Comparison of ENCODE assay signal across 20 cellular contexts in genomic region chr20:61514805-61515505, GRCh38.
A peak's percentile ranks its signal among the peaks of the same experiment; 100 is the strongest.
DNase-seq lines count a peak whose midpoint lies in the region; ATAC-seq and TF ChIP-seq lines count a peak whose summit lies in the region.
"Had no signal": no experiment of that assay in that cellular context is flagged by ENCODE, and none has a peak within 500 bp of the region (broad histone marks: within the 10 kb centered on the region; RNA-seq: fewer than 3 reads in every experiment).

No MANE protein-coding gene starts in this region.

- H3K27me3 ChIP-seq in endodermal cell (ENCODE audit: control insufficient read depth, insufficient read depth, low read length, poor library complexity, severe bottlenecking) (no peaks in the 10 kb centered on the region), SK-N-SH (ENCODE audit: insufficient read depth) (no peaks in the 10 kb centered on the region)

- H3K4me1 ChIP-seq in endodermal cell (ENCODE audit: control insufficient read depth, insufficient read depth, low read length) = peaks cover 10% of the 10 kb centered on the region
- H3K4me1 ChIP-seq in SK-N-SH (ENCODE audit: control insufficient read depth in 1 of 2, insufficient read depth in 2 of 2, low read depth in 1 of 2, low read length in 1 of 2) = no peaks in the 10 kb centered on the region
- H3K4me1 ChIP-seq: SJCRH30 had no signal

- H3K4me1 Mint-ChIP-seq in endodermal cell = peaks cover 42% of the 10 kb centered on the region
- peaks cover 4% of the 10 kb centered on the region for H3K4me1 Mint-ChIP-seq in nephron
- H3K4me1 Mint-ChIP-seq: CD4-positive, alpha-beta memory T cell had no signal

- no peak overlapping the region for H3K27ac ChIP-seq in endodermal cell (ENCODE audit: low read depth, low read length)
- no peak overlapping the region for H3K27ac ChIP-seq in SK-N-SH (ENCODE audit: low read depth in 2 of 2, low read length in 1 of 2)
- H3K27ac ChIP-seq: SJCRH30 had no signal

- DNase-seq in endodermal cell (no peak), NOMO-1 treated with dmso at 0.1 percent for 144 hours (lab: John Stamatoyannopoulos, UW; ENCODE audit: unreplicated experiment) (no peak), amygdala (lab: John Stamatoyannopoulos, UW) (no peak), SK-N-SH (no peak)
- DNase-seq in stimulated activated naive CD8-positive, alpha-beta T cell treated with anti-CD3 and anti-CD28 coated beads, Interleukin-15, Interleukin-2, amounts not matched to agents 100 U/mL and 50 U/mL, for 24 hours = no peak
- DNase-seq: C1 segment of cervical spinal cord; CD4-positive, alpha-beta memory T cell; COR-L47; GDM1; IMR-90; KG1; MM.1S; NCI-H2029; NCI-H446 treated with DMSO at 0.1 percent for 48 hours; NCI-H526 treated with DMSO at 0.1 percent for 48 hours; SJCRH30 had no signal

- POLR2A ChIA-PET in SK-N-SH (lab: Yijun Ruan, JAX) = no interaction called here

- no peak overlapping the region for H3K4me2 ChIP-seq in SK-N-SH

- H3K4me3 Mint-ChIP-seq in endodermal cell (no peak overlapping the region), nephron (no peak overlapping the region)
- H3K4me3 Mint-ChIP-seq: CD4-positive, alpha-beta memory T cell had no signal

- H3K79me2 ChIP-seq in SK-N-SH (ENCODE audit: insufficient read depth) = no peaks in the 10 kb centered on the region

- WGBS in endodermal cell (ENCODE audit: insufficient coverage in 1 of 2, insufficient read length in 1 of 2), 2 experiments = 91 to 93% methylated on average over 12 to 14 of the region's 14 CpGs
- 59% methylated on average over 9 of the region's 14 CpGs for WGBS in SK-N-SH (ENCODE audit: low lambda C conversion rate)

- H3K9ac ChIP-seq in endodermal cell (ENCODE audit: extremely low read depth, low read length, poor library complexity, severe bottlenecking) = no peak overlapping the region
- H3K9ac ChIP-seq in SK-N-SH = no peak overlapping the region

- H3K9me3 Mint-ChIP-seq in endodermal cell (no peaks in the 10 kb centered on the region), nephron (no peaks in the 10 kb centered on the region)

- H3K36me3 ChIP-seq in endodermal cell (ENCODE audit: control insufficient read depth, insufficient read depth, low read length) (no peaks in the 10 kb centered on the region), SK-N-SH (replicated peaks in 1 of 2; ENCODE audit: control insufficient read depth in 1 of 2, insufficient read depth in 2 of 2, low read length in 1 of 2) (no peaks in the 10 kb centered on the region)
- H3K36me3 ChIP-seq: SJCRH30 had no signal

- CTCF ChIA-PET in SK-N-SH (lab: Yijun Ruan, JAX) = interaction anchor here (1.1 kb wide), 1 partner anchor 17 kb away, joined by 4 read pairs; no protein-coding TSS in a partner anchor

- no peak for TF ChIP-seq EP300 in SK-N-SH (IDR thresholded peaks at IDR 0.05; ENCODE audit: borderline replicate concordance in 1 of 2, low read depth in 1 of 2, low read length in 1 of 2)

- H3K27ac Mint-ChIP-seq in endodermal cell = peak overlapping the region; percentile 44
- peak overlapping the region; percentile 14 to 69 (median 53) for H3K27ac Mint-ChIP-seq in nephron
- H3K27ac Mint-ChIP-seq: CD4-positive, alpha-beta memory T cell had no signal

- H3K4me3 ChIP-seq in endodermal cell (ENCODE audit: low read length) (no peak overlapping the region), SK-N-SH (ENCODE audit: low read depth in 2 of 2, low read length in 1 of 2) (no peak overlapping the region)
- H3K4me3 ChIP-seq: GM12878, SJCRH30 had no signal

- H3K27me3 Mint-ChIP-seq in endodermal cell (ENCODE audit: insufficient read depth) = peaks cover 8% of the 10 kb centered on the region
- peaks cover 31% of the 10 kb centered on the region for H3K27me3 Mint-ChIP-seq in nephron (ENCODE audit: low read depth)
- H3K27me3 Mint-ChIP-seq: CD4-positive, alpha-beta memory T cell had no signal

- H3K9me3 ChIP-seq in endodermal cell (ENCODE audit: control insufficient read depth, low read length) (no peaks in the 10 kb centered on the region), SK-N-SH (no peaks in the 10 kb centered on the region)
- H3K9me3 ChIP-seq: SJCRH30 had no signal

- no peak for ATAC-seq in stimulated activated naive CD8-positive, alpha-beta T cell treated with anti-CD3 and anti-CD28 coated beads, Interleukin-15, Interleukin-2, amounts not matched to agents 100 U/mL and 50 U/mL, for 24 hours
- ATAC-seq: GM12878, Panc1 had no signal

- H2AFZ ChIP-seq in SK-N-SH (ENCODE audit: low read depth) = no peak overlapping the region

- no peaks in the 10 kb centered on the region for H4K20me1 ChIP-seq in SK-N-SH (ENCODE audit: insufficient read depth)

- TF ChIP-seq RAD21 in SK-N-SH (IDR thresholded peaks at IDR 0.05; ENCODE audit: low read length) = no peak

- no peak for TF ChIP-seq CTCF in endodermal cell (conservative IDR thresholded peaks at IDR 0.05)
- no peak for TF ChIP-seq CTCF in nephron (IDR thresholded peaks at IDR 0.05; ENCODE audit: unreplicated experiment in 3 of 3)
- TF ChIP-seq CTCF in SK-N-SH (IDR thresholded peaks at IDR 0.05) = no peak

- H3F3A ChIP-seq in SK-N-SH (replicated peaks; ENCODE audit: insufficient read depth) = no peaks in the 10 kb centered on the region

- H3K9me2 ChIP-seq in SK-N-SH = no peaks in the 10 kb centered on the region

- H3K36me3 Mint-ChIP-seq in endodermal cell (ENCODE audit: low read depth) (no peaks in the 10 kb centered on the region), nephron (ENCODE audit: low read depth) (no peaks in the 10 kb centered on the region)
- H3K36me3 Mint-ChIP-seq: CD4-positive, alpha-beta memory T cell had no signal

TF ChIP-seq in PFSK-1, 5 proteins besides CTCF, POLR2A, EP300 and RAD21:
- TF ChIP-seq SIN3A (IDR thresholded peaks at IDR 0.05; ENCODE audit: borderline replicate concordance, insufficient read depth, low read length) (no peak), FOXP2 (optimal IDR thresholded peaks at IDR 0.05; ENCODE audit: borderline replicate concordance, extremely low read depth, extremely low read length, insufficient read depth) (no peak), REST (IDR thresholded peaks at IDR 0.05; ENCODE audit: insufficient read depth in 1 of 2, low read depth in 2 of 2, low read length in 2 of 2) (no peak), POLR2AphosphoS5 (IDR thresholded peaks at IDR 0.05; ENCODE audit: low read depth, low read length) (0 out of 2 replicates have a peak, but pooled peaks have one; percentile 23)

TF ChIP-seq in SK-N-SH, 30 proteins besides CTCF, POLR2A, EP300 and RAD21:
- TF ChIP-seq SIN3A (IDR thresholded peaks at IDR 0.05; ENCODE audit: borderline replicate concordance, low read depth, low read length) = no peak
- TF ChIP-seq USF2 (IDR thresholded peaks at IDR 0.05; ENCODE audit: borderline replicate concordance, low read depth, low read length) = no peak
- TF ChIP-seq NRF1 (IDR thresholded peaks at IDR 0.05; ENCODE audit: low read depth, low read length) = no peak
